In the genomic region with DNA sequence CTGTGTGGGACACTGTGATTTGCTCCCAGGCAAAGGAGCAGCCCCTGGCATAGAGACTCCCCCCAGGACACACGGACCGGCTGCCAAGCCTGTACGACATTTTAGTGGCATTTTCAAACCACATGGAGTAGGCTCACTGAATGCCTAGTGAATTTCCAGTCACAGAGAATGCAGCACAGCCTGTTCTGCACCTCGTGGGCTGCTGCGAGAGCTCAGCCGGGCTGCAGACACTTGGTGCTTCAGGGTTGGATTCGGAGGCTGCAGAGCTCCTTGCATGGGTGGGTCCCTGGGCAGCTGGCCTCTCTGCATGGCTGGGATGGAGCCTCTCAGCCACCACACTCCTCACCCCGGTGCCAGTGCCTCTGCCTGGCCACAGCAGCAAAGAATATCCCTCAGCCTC, we compare ENCODE assay signal across 19 cellular contexts. TPM values are rescaled to one million over a fixed set of nuclear protein-coding genes. Genes with fewer than 3 reads are reported as not detected.
DNase-seq lines count a peak whose midpoint lies in the region; ATAC-seq lines count a peak whose summit lies in the region.
"Had no signal": no experiment of that assay in that cellular context is flagged by ENCODE, and none has a peak within 500 bp of the region (broad histone marks: within the 10 kb centered on the region; RNA-seq: fewer than 3 reads in every experiment).

No MANE protein-coding gene starts in this region.

- no peak overlapping the region for H2BK12ac ChIP-seq in neuronal stem cell (ENCODE audit: low read length)

- no peak overlapping the region for H3K27ac ChIP-seq in neuronal stem cell (replicated peaks; ENCODE audit: low read length)

- H2AFZ ChIP-seq in neuronal stem cell (ENCODE audit: low read length), result no peak overlapping the region

- no peak overlapping the region for H3K23ac ChIP-seq in neuronal stem cell (ENCODE audit: low read depth, low read length, poor library complexity)

- H4K8ac ChIP-seq in neuronal stem cell (ENCODE audit: low read depth, low read length), result no peak overlapping the region

- H3K14ac ChIP-seq in neuronal stem cell (ENCODE audit: low read length), result no peak overlapping the region

- no peaks in the 10 kb centered on the region for H3K36me3 ChIP-seq in neuronal stem cell (replicated peaks in 1 of 2; ENCODE audit: control insufficient read depth in 2 of 2, insufficient read depth in 2 of 2, low read length in 2 of 2)

- no CpG with 5 or more reads among the region's 8 CpGs for WGBS in neuronal stem cell (ENCODE audit: extremely low coverage in 2 of 2, insufficient read length in 2 of 2, insufficient replicate concordance in 1 of 2), 2 donors

- no peak overlapping the region for H2BK120ac ChIP-seq in neuronal stem cell (ENCODE audit: low read depth, low read length)

- DNase-seq in ELF-1 (ENCODE audit: low read depth, low spot score) (peak; percentile 26), left kidney (ENCODE audit: low read depth, low spot score) (peak; percentile 44), neuronal stem cell (ENCODE audit: low spot score) (no peak), LoVo (ENCODE audit: low spot score) (no peak)
- DNase-seq in stimulated activated CD8-positive, alpha-beta memory T cell treated with anti-CD3 and anti-CD28 coated beads, Interleukin-4, amount 100 ng/mL, for 48 hours, result no peak
- DNase-seq in activated naive CD4-positive, alpha-beta T cell (lab: John Stamatoyannopoulos, UW), result no peak
- DNase-seq: CD8-positive, alpha-beta T cell; COR-L47; DMS153; DMS79 treated with DMSO at 0.1 percent for 48 hours; EL; GDM1; GOT3; H9 had no signal

- H3K4ac ChIP-seq in neuronal stem cell (ENCODE audit: low read length), result no peak overlapping the region

- ATAC-seq in GM19035 (IDR thresholded peaks at IDR 0.05; ENCODE audit: unreplicated experiment), result no peak
- ATAC-seq: CD8-positive, alpha-beta T cell had no signal

- peaks cover 0 to 1% of the 10 kb centered on the region in 2 donors for H3K4me1 ChIP-seq in neuronal stem cell (ENCODE audit: control insufficient read depth in 2 of 2, insufficient read depth in 1 of 2, low read depth in 1 of 2, low read length in 2 of 2)

- no peak overlapping the region for H2AK5ac ChIP-seq in neuronal stem cell (ENCODE audit: low read depth, low read length)

- H3K79me1 ChIP-seq in neuronal stem cell (ENCODE audit: low read depth, low read length), result no peaks in the 10 kb centered on the region

- H3K4me2 ChIP-seq in neuronal stem cell (ENCODE audit: insufficient read depth, low read length, poor library complexity, severe bottlenecking), result no peak overlapping the region

- peak overlapping the region; percentile 5 for H2BK5ac ChIP-seq in neuronal stem cell (ENCODE audit: low read length)

- H4K91ac ChIP-seq in neuronal stem cell (ENCODE audit: low read depth, low read length, poor library complexity), result no peak overlapping the region

- no peak overlapping the region for H3K18ac ChIP-seq in neuronal stem cell (ENCODE audit: low read length)

- no peaks in the 10 kb centered on the region for H3K27me3 ChIP-seq in neuronal stem cell (ENCODE audit: control insufficient read depth in 3 of 3, insufficient read depth in 3 of 3, low read depth in 1 of 3, low read length in 3 of 3)

- no peaks in the 10 kb centered on the region for H3K9me3 ChIP-seq in neuronal stem cell (replicated peaks in 1 of 2; ENCODE audit: control insufficient read depth in 2 of 2, insufficient read depth in 1 of 2, low read depth in 1 of 2, low read length in 2 of 2)

- peak overlapping the region; percentile 55 for H2BK15ac ChIP-seq in neuronal stem cell (ENCODE audit: low read length)

- H3K4me3 ChIP-seq in neuronal stem cell (ENCODE audit: low read length in 2 of 2), result no peak overlapping the region

- peak overlapping the region; percentile 39 for H3K9ac ChIP-seq in neuronal stem cell (ENCODE audit: low read depth, low read length, poor library complexity)

RNA-seq across cellular contexts. Expression of a gene that starts 51.2 kb away (rescaled TPM):
- 0.10 TPM for polyA plus RNA-seq in neuronal stem cell (2013, experiment 1 of 2)
- 0.10 TPM for polyA plus RNA-seq in neuronal stem cell (2013, experiment 2 of 2)
- polyA plus RNA-seq: AG04450, BJ, CD14-positive monocyte, IgD-negative memory B cell had no signal

Comparison
In these comparisons a context has a peak if more than half of its experiments do, and no peak if none do; other contexts are left out.
1. DNase-seq: peak in ELF-1 (single experiment) and left kidney (single experiment); none in neuronal stem cell (single experiment), stimulated activated CD8-positive, alpha-beta memory T cell treated with anti-CD3 and anti-CD28 coated beads, Interleukin-4, amount 100 ng/mL, for 48 hours (single experiment), LoVo (single experiment) and activated naive CD4-positive, alpha-beta T cell (0 of 4).